24 cellular contexts compared by ENCODE assay signal in the genomic region with DNA sequence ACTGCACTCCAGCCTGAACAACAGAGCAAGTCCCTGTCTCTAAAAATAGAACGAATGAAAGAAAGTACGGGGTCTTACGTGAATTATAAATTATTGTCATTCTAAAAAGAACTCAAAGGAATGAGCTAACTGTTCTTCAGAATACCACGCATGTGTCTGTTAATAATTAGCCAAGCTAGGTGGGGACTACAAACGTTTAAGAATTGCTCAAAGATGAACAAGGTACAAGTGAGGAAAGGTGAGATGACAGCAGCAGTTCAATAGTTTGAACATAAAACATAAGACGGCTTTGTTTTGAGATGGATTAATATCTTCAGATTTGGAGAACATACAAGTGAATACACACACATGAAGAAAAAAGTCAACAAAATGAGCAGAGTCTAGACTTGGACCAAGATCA.
"Had no signal": no experiment of that assay in that cellular context is flagged by ENCODE, and none has a peak within 500 bp of the region (broad histone marks: within the 10 kb centered on the region; RNA-seq: fewer than 3 reads in every experiment).

No MANE protein-coding gene starts in this region.

- H3K4me3 ChIP-seq: heart left ventricle, left ventricle myocardium inferior, ovary, prostate gland, testis, upper lobe of left lung, vagina had no signal

- DNase-seq: activated CD4-positive, alpha-beta T cell treated with anti-CD3 and anti-CD28 coated beads for 1 hour; activated CD4-positive, alpha-beta T cell treated with anti-CD3 and anti-CD28 coated beads, Interleukin-2, amount 50 U/mL, for 1 hour; activated CD8-positive, alpha-beta T cell treated with anti-CD3 and anti-CD28 coated beads, Interleukin-2, amount 10 ng/mL, durations not matched to agents 7 days and 5 days; activated effector memory CD4-positive, alpha-beta T cell treated with anti-CD3 and anti-CD28 coated beads, Interleukin-2, amount 50 U/mL, for 16 hours; activated naive CD4-positive, alpha-beta T cell treated with anti-CD3 and anti-CD28 coated beads for 36 hours; amygdala; central memory CD4-positive, alpha-beta T cell; foreskin keratinocyte; heart left ventricle; left ventricle myocardium inferior; ovary; stimulated activated CD4-positive, alpha-beta T cell treated with anti-CD3 and anti-CD28 coated beads, Interleukin-2, amount 100 ng/mL, for 48 hours; stimulated activated naive CD8-positive, alpha-beta T cell treated with anti-CD3 and anti-CD28 coated beads, Interleukin-15, Interleukin-2, amounts not matched to agents 100 U/mL and 50 U/mL, for 24 hours; SW 1271; T-helper 2 cell; testis; upper lobe of left lung had no signal

- H3K27me3 Mint-ChIP-seq: dendritic cell treated with granulocyte-macrophage colony-stimulating factor and Interleukin-4, amounts not matched to agents 40 ng/mL and 50 ng/mL, for 4 days had no signal

- H3K4me3 Mint-ChIP-seq: activated CD8-positive, alpha-beta T cell treated with anti-CD3 and anti-CD28 coated beads, Interleukin-2, amount 10 ng/mL, durations not matched to agents 7 days and 5 days; activated naive CD4-positive, alpha-beta T cell treated with anti-CD3 and anti-CD28 coated beads for 36 hours; dendritic cell treated with granulocyte-macrophage colony-stimulating factor and Interleukin-4, amounts not matched to agents 40 ng/mL and 50 ng/mL, for 4 days; endodermal cell; nephron; WTC11 had no signal

- H3K4me1 ChIP-seq: foreskin keratinocyte, prostate gland, upper lobe of left lung, vagina had no signal

- H3K27ac ChIP-seq: foreskin keratinocyte, left ventricle myocardium inferior, ovary, prostate gland, testis, upper lobe of left lung, vagina had no signal

- H3K27ac Mint-ChIP-seq: activated CD8-positive, alpha-beta T cell treated with anti-CD3 and anti-CD28 coated beads, Interleukin-2, amount 10 ng/mL, durations not matched to agents 7 days and 5 days; activated naive CD4-positive, alpha-beta T cell treated with anti-CD3 and anti-CD28 coated beads for 36 hours; dendritic cell treated with granulocyte-macrophage colony-stimulating factor and Interleukin-4, amounts not matched to agents 40 ng/mL and 50 ng/mL, for 4 days; endodermal cell; nephron; WTC11 had no signal

- H3K9me3 ChIP-seq: prostate gland, testis, vagina had no signal

- ATAC-seq: activated CD8-positive, alpha-beta T cell treated with anti-CD3 and anti-CD28 coated beads, Interleukin-2, amount 10 ng/mL, durations not matched to agents 7 days and 5 days; esophagus mucosa; foreskin keratinocyte; stimulated activated naive CD8-positive, alpha-beta T cell treated with anti-CD3 and anti-CD28 coated beads, Interleukin-15, Interleukin-2, amounts not matched to agents 100 U/mL and 50 U/mL, for 24 hours; WTC11 had no signal

- H3K27me3 ChIP-seq: foreskin keratinocyte, heart left ventricle, ovary, testis, upper lobe of left lung, vagina had no signal

- H3K36me3 ChIP-seq: ovary had no signal

- H3K4me1 Mint-ChIP-seq: endodermal cell, nephron, WTC11 had no signal
